ENCODE assay signal across 21 cellular contexts in genomic region chr1:20063861-20064292, GRCh38. TPM values are rescaled to one million over a fixed set of nuclear protein-coding genes. Genes with fewer than 3 reads are reported as not detected.
A peak's percentile ranks its signal among the peaks of the same experiment; 100 is the strongest.
DNase-seq lines count a peak whose midpoint lies in the region; ATAC-seq, FAIRE-seq and TF ChIP-seq lines count a peak whose summit lies in the region.
"Had no signal": no experiment of that assay in that cellular context is flagged by ENCODE, and none has a peak within 500 bp of the region (broad histone marks: within the 10 kb centered on the region; RNA-seq: fewer than 3 reads in every experiment).

No MANE protein-coding gene starts in this region.

- DNase-seq in GM04504 (ENCODE audit: low read depth) = peak; percentile 76
- peak; percentile 89 for DNase-seq in RPMI7951 (ENCODE audit: low read depth)
- DNase-seq in fibroblast of mammary gland (ENCODE audit: low read depth) = peak; percentile 95
- DNase-seq in skeletal muscle cell (ENCODE audit: low read depth) = peak; percentile 17
- DNase-seq in activated CD4-positive, alpha-beta T cell treated with anti-CD3 and anti-CD28 coated beads, Interleukin-2, amount 50 U/mL, for 1 hour = no peak
- DNase-seq in small intestine = no peak
- no peak for DNase-seq in Peyer's patch
- DNase-seq: activated naive CD8-positive, alpha-beta T cell treated with anti-CD3 and anti-CD28 coated beads, Interleukin-2, amount 10 ng/mL, durations not matched to agents 7 days and 5 days; Caco-2; cortex of kidney; glutamatergic neuron; KBM-7; NCI-H1694 treated with DMSO at 0.1 percent for 48 hours; NCI-H82; nephron progenitor cell; sigmoid colon; SJCRH30; substantia nigra; WERI-Rb-1 had no signal

- TF ChIP-seq CTCF in fibroblast of mammary gland (conservative IDR thresholded peaks at IDR 0.05; ENCODE audit: control insufficient read depth, insufficient read depth, low read depth, low read length) = no peak
- no peak for TF ChIP-seq CTCF in Peyer's patch (IDR thresholded peaks at IDR 0.05)

- no peak for FAIRE-seq in small intestine (lab: Jason Lieb, UNC)

- no peak overlapping the region for H3K27ac ChIP-seq in small intestine (ENCODE audit: low read depth in 1 of 2, low read length in 1 of 2)
- no peak overlapping the region for H3K27ac ChIP-seq in Peyer's patch
- H3K27ac ChIP-seq: sigmoid colon, SJCRH30, WERI-Rb-1 had no signal

- no peak for TF ChIP-seq POLR2A in Peyer's patch (IDR thresholded peaks at IDR 0.05)

- H3K9me3 ChIP-seq in small intestine (ENCODE audit: control insufficient read depth, low read depth) = no peaks in the 10 kb centered on the region
- H3K9me3 ChIP-seq in Peyer's patch = no peaks in the 10 kb centered on the region
- H3K9me3 ChIP-seq: Caco-2, sigmoid colon, SJCRH30 had no signal

- H3K36me3 ChIP-seq in small intestine (ENCODE audit: control insufficient read depth in 2 of 2, insufficient read depth in 2 of 2, low read length in 2 of 2) (no peaks in the 10 kb centered on the region), Peyer's patch (no peaks in the 10 kb centered on the region)
- H3K36me3 ChIP-seq: sigmoid colon, SJCRH30, WERI-Rb-1 had no signal

- H3K27me3 ChIP-seq in small intestine (ENCODE audit: control insufficient read depth in 2 of 2, insufficient read depth in 2 of 2, low read length in 2 of 2) (no peaks in the 10 kb centered on the region), Peyer's patch (no peaks in the 10 kb centered on the region)
- H3K27me3 ChIP-seq: sigmoid colon, SJCRH30 had no signal

- no peak for ATAC-seq in GM18498 (IDR thresholded peaks at IDR 0.05; ENCODE audit: unreplicated experiment)
- ATAC-seq: left lobe of liver had no signal

- H3K4me1 ChIP-seq in small intestine (ENCODE audit: control insufficient read depth in 2 of 2, insufficient read depth in 1 of 2, low read depth in 1 of 2, low read length in 1 of 2) = no peaks in the 10 kb centered on the region
- H3K4me1 ChIP-seq in Peyer's patch = peaks cover 0 to 9% (median 0%) of the 10 kb centered on the region in 4 donors
- H3K4me1 ChIP-seq: Caco-2, SJCRH30 had no signal

- H3K4me3 ChIP-seq in fibroblast of mammary gland (ENCODE audit: control insufficient read depth, low read depth, low read length) (no peak overlapping the region), skeletal muscle cell (ENCODE audit: low read depth, low read length) (no peak overlapping the region), small intestine (ENCODE audit: low read depth in 1 of 2, low read length in 2 of 2) (no peak overlapping the region), Peyer's patch (no peak overlapping the region)
- H3K4me3 ChIP-seq: sigmoid colon, SJCRH30 had no signal

- 84 to 94% (median 89%) methylated on average over 2 of the region's 2 CpGs for WGBS in small intestine, 3 donors

RNA-seq across cellular contexts. Expression of gene PLA2G5, which starts 6.1 kb away (rescaled TPM):
- total RNA-seq in RPMI7951 (2014; rRNA removed; shearing (Covaris generic)) = not detected in 2 replicates
- polyA plus RNA-seq in small intestine = 1 to 10 TPM in 2 of 3 donors, not detected in 1; 1.4 to 2.9 TPM
- 1 to 10 TPM in 3 of 4 donors, not detected in 1; 1.5 to 5.0 (median 1.9) TPM for total RNA-seq in Peyer's patch
- total RNA-seq: activated naive CD8-positive, alpha-beta T cell treated with anti-CD3 and anti-CD28 coated beads, Interleukin-2, amount 10 ng/mL, durations not matched to agents 7 days and 5 days; Caco-2 had no signal

RNA-seq across cellular contexts. Expression of gene PLA2G2D, which starts 55.5 kb away (rescaled TPM):
- total RNA-seq in RPMI7951 (2014; rRNA removed; shearing (Covaris generic)) = not detected in 2 replicates
- under 1 TPM in 1 of 3 donors, not detected in 2; 0.40 TPM for polyA plus RNA-seq in small intestine
- total RNA-seq in Peyer's patch = under 1 TPM in 1 of 4 donors, not detected in 3; 0.40 TPM
- total RNA-seq: activated naive CD8-positive, alpha-beta T cell treated with anti-CD3 and anti-CD28 coated beads, Interleukin-2, amount 10 ng/mL, durations not matched to agents 7 days and 5 days; Caco-2; left lobe of liver; SJCRH30 had no signal

Comparison
In these comparisons a context has a peak if more than half of its experiments do, and no peak if none do; other contexts are left out.
1. DNase-seq: peak in GM04504 (single experiment), RPMI7951 (single experiment), fibroblast of mammary gland (single experiment) and skeletal muscle cell (single experiment); none in activated CD4-positive, alpha-beta T cell treated with anti-CD3 and anti-CD28 coated beads, Interleukin-2, amount 50 U/mL, for 1 hour (single experiment), small intestine (single experiment) and Peyer's patch (0 of 3).